ENCODE assay signal across 29 cellular contexts in genomic region chr7:25868509-25868908, GRCh38.
"Had no signal": no experiment of that assay in that cellular context is flagged by ENCODE, and none has a peak within 500 bp of the region (broad histone marks: within the 10 kb centered on the region; RNA-seq: fewer than 3 reads in every experiment).

No MANE protein-coding gene starts in this region.

- ATAC-seq: effector memory CD8-positive, alpha-beta T cell; esophagus mucosa; foreskin keratinocyte; gastrocnemius medialis; gastroesophageal sphincter; heart left ventricle; heart right ventricle had no signal

- FAIRE-seq: endometrium, endothelial cell of umbilical vein, frontal cortex had no signal

- H2AFZ ChIP-seq: hepatocyte had no signal

- H3K9me3 ChIP-seq: colonic mucosa, esophagus muscularis mucosa, esophagus squamous epithelium, gastrocnemius medialis, gastroesophageal sphincter, heart left ventricle, heart right ventricle had no signal

- H3K27ac Mint-ChIP-seq: dendritic cell treated with granulocyte-macrophage colony-stimulating factor and Interleukin-4, amounts not matched to agents 40 ng/mL and 50 ng/mL, for 4 days; effector memory CD8-positive, alpha-beta T cell; endodermal cell had no signal

- H3K4me1 ChIP-seq: colonic mucosa, esophagus muscularis mucosa, esophagus squamous epithelium, foreskin keratinocyte, gastrocnemius medialis, gastroesophageal sphincter, heart left ventricle, heart right ventricle had no signal

- H3K79me2 ChIP-seq: hepatocyte had no signal

- H3K9me3 Mint-ChIP-seq: dendritic cell treated with granulocyte-macrophage colony-stimulating factor and Interleukin-4, amounts not matched to agents 40 ng/mL and 50 ng/mL, for 4 days; endodermal cell had no signal

- H3K4me3 Mint-ChIP-seq: dendritic cell treated with granulocyte-macrophage colony-stimulating factor and Interleukin-4, amounts not matched to agents 40 ng/mL and 50 ng/mL, for 4 days; effector memory CD8-positive, alpha-beta T cell; endodermal cell had no signal

- H3K27ac ChIP-seq: colonic mucosa, coronary artery, dorsolateral prefrontal cortex, epithelial cell of prostate, esophagus muscularis mucosa, esophagus squamous epithelium, foreskin keratinocyte, gastrocnemius medialis, gastroesophageal sphincter, heart left ventricle, heart right ventricle, hepatocyte had no signal

- H3K4me3 ChIP-seq: colonic mucosa, coronary artery, dorsolateral prefrontal cortex, esophagus muscularis mucosa, esophagus squamous epithelium, gastrocnemius medialis, gastroesophageal sphincter, heart left ventricle, heart right ventricle, hepatocyte had no signal

- H3K36me3 ChIP-seq: colonic mucosa, esophagus muscularis mucosa, esophagus squamous epithelium, gastrocnemius medialis, gastroesophageal sphincter, heart left ventricle, heart right ventricle had no signal

- H3K4me2 ChIP-seq: hepatocyte had no signal

- DNase-seq: colonic mucosa; cortex of kidney; dermis blood vessel endothelial cell; dorsolateral prefrontal cortex; effector CD4-positive, alpha-beta T cell; effector CD8-positive, alpha-beta T cell; effector memory CD4-positive, alpha-beta T cell; effector memory CD8-positive, alpha-beta T cell; erythroblast; esophagus squamous epithelium; foreskin fibroblast; foreskin keratinocyte; foreskin melanocyte; gastrocnemius medialis; glutamatergic neuron; head of caudate nucleus; heart left ventricle; heart right ventricle had no signal
